13 cellular contexts compared by ENCODE assay signal in genomic region chr11:2093575-2094353, GRCh38. TPM values are rescaled to one million over a fixed set of nuclear protein-coding genes. Genes with fewer than 3 reads are reported as not detected.
DNase-seq lines count a peak whose midpoint lies in the region; ATAC-seq and TF ChIP-seq lines count a peak whose summit lies in the region.
"Had no signal": no experiment of that assay in that cellular context is flagged by ENCODE, and none has a peak within 500 bp of the region (broad histone marks: within the 10 kb centered on the region; RNA-seq: fewer than 3 reads in every experiment).

No MANE protein-coding gene starts in this region.

- TF ChIP-seq CTCF in epithelial cell of esophagus (IDR thresholded peaks at IDR 0.05; ENCODE audit: insufficient read depth, low read depth, low read length, missing control alignments), result no peak
- TF ChIP-seq CTCF in right lobe of liver (IDR thresholded peaks at IDR 0.05), result no peak
- no peak for TF ChIP-seq CTCF in upper lobe of right lung (IDR thresholded peaks at IDR 0.05)

- no peaks in the 10 kb centered on the region for H3K9me3 ChIP-seq in right lobe of liver
- H3K9me3 ChIP-seq in upper lobe of right lung, result no peaks in the 10 kb centered on the region

- DNase-seq in activated naive CD8-positive, alpha-beta T cell treated with anti-CD3 and anti-CD28 coated beads, Interleukin-2, amount 10 ng/mL, durations not matched to agents 7 days and 5 days, result peak; percentile 20
- DNase-seq in activated naive CD8-positive, alpha-beta T cell treated with anti-CD3 and anti-CD28 coated beads, Interleukin-2, amount 50 U/mL, for 24 hours, result no peak
- peak; percentile 73 for DNase-seq in epithelial cell of esophagus (ENCODE audit: low read depth)
- DNase-seq in right lobe of liver, result peak; percentile 80 to 84 (median 80)
- DNase-seq in upper lobe of right lung, result peak; percentile 64
- no peak for DNase-seq in OCI-M1 (lab: John Stamatoyannopoulos, UW)
- no peak for DNase-seq in cerebellar cortex (ENCODE audit: low spot score)
- no peak for DNase-seq in stimulated activated CD4-positive, alpha-beta T cell treated with anti-CD3 and anti-CD28 coated beads, Interleukin-4, amount 100 ng/mL, for 1 hour
- DNase-seq: HFFc6, NCI-H526 treated with DMSO at 0.1 percent for 48 hours had no signal

- POLR2A ChIA-PET in activated naive CD8-positive, alpha-beta T cell treated with anti-CD3 and anti-CD28 coated beads, Interleukin-2, amount 10 ng/mL, durations not matched to agents 7 days and 5 days (lab: Charles Lee), result no interaction called here

- H3K36me3 ChIP-seq in right lobe of liver (no peaks in the 10 kb centered on the region), upper lobe of right lung (no peaks in the 10 kb centered on the region)

- 88% methylated on average over 4 of the region's 18 CpGs for WGBS in right lobe of liver (ENCODE audit: insufficient coverage, low coverage, low lambda C conversion rate, missing lambda C conversion rate)

- no peak for TF ChIP-seq POLR2A in right lobe of liver (IDR thresholded peaks at IDR 0.05)

- H3K27me3 ChIP-seq in right lobe of liver (no peaks in the 10 kb centered on the region), upper lobe of right lung (no peaks in the 10 kb centered on the region)

- H3K4me1 Mint-ChIP-seq in activated naive CD8-positive, alpha-beta T cell treated with anti-CD3 and anti-CD28 coated beads, Interleukin-2, amount 10 ng/mL, durations not matched to agents 7 days and 5 days, result peaks cover 2% of the 10 kb centered on the region
- peaks cover 7% of the 10 kb centered on the region for H3K4me1 Mint-ChIP-seq in activated naive CD8-positive, alpha-beta T cell treated with anti-CD3 and anti-CD28 coated beads, Interleukin-2, amount 50 U/mL, for 24 hours

- no peak for ATAC-seq in activated naive CD8-positive, alpha-beta T cell treated with anti-CD3 and anti-CD28 coated beads, Interleukin-2, amount 10 ng/mL, durations not matched to agents 7 days and 5 days (ENCODE audit: low read depth)
- no peak for ATAC-seq in activated naive CD8-positive, alpha-beta T cell treated with anti-CD3 and anti-CD28 coated beads, Interleukin-2, amount 50 U/mL, for 24 hours
- ATAC-seq in right lobe of liver (peak; percentile 43 to 73 (median 57)), upper lobe of right lung (no peak)

- H3K4me1 ChIP-seq in right lobe of liver (peaks cover 0 to 28% (median 9%) of the 10 kb centered on the region in 4 donors), upper lobe of right lung (peaks cover 13% of the 10 kb centered on the region)

- intact Hi-C loops in right lobe of liver (cut with DNase I) (no loop called here), upper lobe of right lung (cut with DNase I) (no loop called here)

- peaks cover 9% of the 10 kb centered on the region for H3K27me3 Mint-ChIP-seq in activated naive CD8-positive, alpha-beta T cell treated with anti-CD3 and anti-CD28 coated beads, Interleukin-2, amount 10 ng/mL, durations not matched to agents 7 days and 5 days
- H3K27me3 Mint-ChIP-seq in activated naive CD8-positive, alpha-beta T cell treated with anti-CD3 and anti-CD28 coated beads, Interleukin-2, amount 50 U/mL, for 24 hours, result peaks cover 10% of the 10 kb centered on the region

- H3K9me3 Mint-ChIP-seq in activated naive CD8-positive, alpha-beta T cell treated with anti-CD3 and anti-CD28 coated beads, Interleukin-2, amount 10 ng/mL, durations not matched to agents 7 days and 5 days, result no peaks in the 10 kb centered on the region
- H3K9me3 Mint-ChIP-seq in activated naive CD8-positive, alpha-beta T cell treated with anti-CD3 and anti-CD28 coated beads, Interleukin-2, amount 50 U/mL, for 24 hours, result no peaks in the 10 kb centered on the region
- H3K9me3 Mint-ChIP-seq: activated CD4-positive, alpha-beta memory T cell treated with anti-CD3 and anti-CD28 coated beads, Interleukin-2, amount 10 ng/mL, durations not matched to agents 7 days and 5 days; central memory CD8-positive, alpha-beta T cell; T-helper 2 cell treated with Interferon-gamma antibody and Interleukin-4, amounts not matched to agents 5 μg/mL and 100 μg/mL, for 36 hours had no signal

- H3K4me3 ChIP-seq in epithelial cell of esophagus (ENCODE audit: low read length), result no peak overlapping the region
- no peak overlapping the region for H3K4me3 ChIP-seq in right lobe of liver
- no peak overlapping the region for H3K4me3 ChIP-seq in upper lobe of right lung

- H3K27ac ChIP-seq in right lobe of liver (no peak overlapping the region), upper lobe of right lung (no peak overlapping the region)

- no peaks in the 10 kb centered on the region for H3K36me3 Mint-ChIP-seq in activated naive CD8-positive, alpha-beta T cell treated with anti-CD3 and anti-CD28 coated beads, Interleukin-2, amount 10 ng/mL, durations not matched to agents 7 days and 5 days
- no peaks in the 10 kb centered on the region for H3K36me3 Mint-ChIP-seq in activated naive CD8-positive, alpha-beta T cell treated with anti-CD3 and anti-CD28 coated beads, Interleukin-2, amount 50 U/mL, for 24 hours (ENCODE audit: low read depth)

- H3K4me3 Mint-ChIP-seq in activated naive CD8-positive, alpha-beta T cell treated with anti-CD3 and anti-CD28 coated beads, Interleukin-2, amount 10 ng/mL, durations not matched to agents 7 days and 5 days, result no peak overlapping the region
- no peak overlapping the region for H3K4me3 Mint-ChIP-seq in activated naive CD8-positive, alpha-beta T cell treated with anti-CD3 and anti-CD28 coated beads, Interleukin-2, amount 50 U/mL, for 24 hours
- H3K4me3 Mint-ChIP-seq: activated CD4-positive, alpha-beta memory T cell treated with anti-CD3 and anti-CD28 coated beads, Interleukin-2, amount 10 ng/mL, durations not matched to agents 7 days and 5 days; central memory CD8-positive, alpha-beta T cell; HFFc6; T-helper 2 cell treated with Interferon-gamma antibody and Interleukin-4, amounts not matched to agents 5 μg/mL and 100 μg/mL, for 36 hours had no signal

- no peak overlapping the region for H3K27ac Mint-ChIP-seq in activated naive CD8-positive, alpha-beta T cell treated with anti-CD3 and anti-CD28 coated beads, Interleukin-2, amount 10 ng/mL, durations not matched to agents 7 days and 5 days
- no peak overlapping the region for H3K27ac Mint-ChIP-seq in activated naive CD8-positive, alpha-beta T cell treated with anti-CD3 and anti-CD28 coated beads, Interleukin-2, amount 50 U/mL, for 24 hours
- H3K27ac Mint-ChIP-seq: activated CD4-positive, alpha-beta memory T cell treated with anti-CD3 and anti-CD28 coated beads, Interleukin-2, amount 10 ng/mL, durations not matched to agents 7 days and 5 days; HFFc6; T-helper 2 cell treated with Interferon-gamma antibody and Interleukin-4, amounts not matched to agents 5 μg/mL and 100 μg/mL, for 36 hours had no signal

RNA-seq across cellular contexts. Expression of gene IGF2, which starts 45.4 kb away (rescaled TPM):
- not detected for total RNA-seq in activated naive CD8-positive, alpha-beta T cell treated with anti-CD3 and anti-CD28 coated beads, Interleukin-2, amount 10 ng/mL, durations not matched to agents 7 days and 5 days
- 100 to 1,000 TPM in 5 of 6 experiments, 10 to 100 TPM in 1; 86.6 to 289 (median 177) TPM for total RNA-seq in right lobe of liver
- total RNA-seq in upper lobe of right lung, result 8.8 TPM

Comparison
In these comparisons a context has a peak if more than half of its experiments do, and no peak if none do; other contexts are left out.
1. DNase-seq: peak in activated naive CD8-positive, alpha-beta T cell treated with anti-CD3 and anti-CD28 coated beads, Interleukin-2, amount 10 ng/mL, durations not matched to agents 7 days and 5 days (single experiment), epithelial cell of esophagus (single experiment), right lobe of liver (3 of 3) and upper lobe of right lung (single experiment); none in activated naive CD8-positive, alpha-beta T cell treated with anti-CD3 and anti-CD28 coated beads, Interleukin-2, amount 50 U/mL, for 24 hours (single experiment), OCI-M1 (single experiment), cerebellar cortex (single experiment) and stimulated activated CD4-positive, alpha-beta T cell treated with anti-CD3 and anti-CD28 coated beads, Interleukin-4, amount 100 ng/mL, for 1 hour (single experiment).
2. ATAC-seq: peak in right lobe of liver (4 of 4); none in activated naive CD8-positive, alpha-beta T cell treated with anti-CD3 and anti-CD28 coated beads, Interleukin-2, amount 10 ng/mL, durations not matched to agents 7 days and 5 days (single experiment), activated naive CD8-positive, alpha-beta T cell treated with anti-CD3 and anti-CD28 coated beads, Interleukin-2, amount 50 U/mL, for 24 hours (single experiment) and upper lobe of right lung (single experiment).